In genomic region chr2:237723613-237724012, GRCh38 we compare ENCODE assay signal across 8 cellular contexts.
A peak's percentile ranks its signal among the peaks of the same experiment; 100 is the strongest.
DNase-seq lines count a peak whose midpoint lies in the region; ATAC-seq and TF ChIP-seq lines count a peak whose summit lies in the region.

No MANE protein-coding gene starts in this region.

- H3K9me3 ChIP-seq in gastroesophageal sphincter, result no peaks in the 10 kb centered on the region

- 68 to 83% methylated on average over 1 to 3 of the region's 3 CpGs for WGBS in gastroesophageal sphincter (ENCODE audit: low coverage in 1 of 2), 2 donors

- H3K36me3 ChIP-seq in gastroesophageal sphincter, result peaks cover 0 to 3% of the 10 kb centered on the region in 2 donors

- POLR2A ChIA-PET in RWPE1 (lab: Yijun Ruan, JAX; ENCODE audit: low non-redundant PET), result no interaction called here

- H3K4me1 ChIP-seq in gastroesophageal sphincter, result peaks cover 0 to 88% (median 11%) of the 10 kb centered on the region in 3 donors

- H3K4me3 ChIP-seq in GM12865 (ENCODE audit: low read depth, low read length) (no peak overlapping the region), gastroesophageal sphincter (no peak overlapping the region)

- TF ChIP-seq EP300 in gastroesophageal sphincter (IDR thresholded peaks at IDR 0.05), result no peak

- CTCF ChIA-PET in RWPE1 (lab: Yijun Ruan, JAX), result no interaction called here

- H3K27me3 ChIP-seq in gastroesophageal sphincter, result no peaks in the 10 kb centered on the region

- DNase-seq in GM12865 (ENCODE audit: low read depth), result peak; percentile 51
- peak; percentile 57 for DNase-seq in RWPE1 (ENCODE audit: low spot score)
- no peak for DNase-seq in NCI-H2107 (lab: John Stamatoyannopoulos, UW)

- no peak for TF ChIP-seq POLR2A in gastroesophageal sphincter (IDR thresholded peaks at IDR 0.05)

- TF ChIP-seq CTCF in GM12865 (IDR thresholded peaks at IDR 0.05; ENCODE audit: insufficient read depth, low read depth, low read length, missing control alignments) (no peak), RWPE1 (conservative IDR thresholded peaks at IDR 0.05; ENCODE audit: low read depth) (no peak), gastroesophageal sphincter (IDR thresholded peaks at IDR 0.05) (no peak)

- ATAC-seq in HG02642 (IDR thresholded peaks at IDR 0.05; ENCODE audit: poor library complexity, unreplicated experiment), result peak; percentile 79
- no peak for ATAC-seq in gastroesophageal sphincter
- ATAC-seq in GM19035 (IDR thresholded peaks at IDR 0.05; ENCODE audit: unreplicated experiment), result no peak
- ATAC-seq in HG03378 (IDR thresholded peaks at IDR 0.05; ENCODE audit: unreplicated experiment), result no peak
- ATAC-seq in HG02610 (IDR thresholded peaks at IDR 0.05; ENCODE audit: unreplicated experiment), result no peak

- H3K27ac ChIP-seq in RWPE1 (peak overlapping the region; percentile 56), gastroesophageal sphincter (peak overlapping the region in 3 of 4 donors; percentile 9 to 50 (median 34))
